In genomic region chr3:48716982-48717746, GRCh38 we compare ENCODE assay signal across 8 cellular contexts. TPM values are rescaled to one million over a fixed set of nuclear protein-coding genes. Genes with fewer than 3 reads are reported as not detected.
DNase-seq lines count a peak whose midpoint lies in the region; ATAC-seq, FAIRE-seq and TF ChIP-seq lines count a peak whose summit lies in the region.

Gene IP6K2, minus strand, starts transcription at chr3:48717221. Its CDS starts 21,930 bp downstream, at chr3:48695291.

- H2AFZ ChIP-seq in OCI-LY7 (ENCODE audit: low read length) (peak within 1 kb of the TSS; percentile 96), endothelial cell of umbilical vein (ENCODE audit: low read depth, low read length) (peak within 1 kb of the TSS; percentile 41)

- peak; percentile 95 for ATAC-seq in GM21526 (IDR thresholded peaks at IDR 0.05; ENCODE audit: low FRiP score, unreplicated experiment)

- POLR2A ChIA-PET in OCI-LY7 (lab: Charles Lee) = interaction anchor here (0.6 to 1.2 kb wide), 4 partner anchors 32 to 246 kb away, joined by 3 to 4 read pairs (median 4); partner anchors contain the start of gene CELSR3
- POLR2A ChIA-PET in endothelial cell of umbilical vein (lab: Charles Lee) = interaction anchor here (0.5 to 1.1 kb wide), 6 partner anchors 11 to 329 kb away, joined by 3 to 4 read pairs (median 3); no protein-coding TSS in a partner anchor

- FAIRE-seq in D721Med (lab: Jason Lieb, UNC) (no peak), endothelial cell of umbilical vein (lab: Jason Lieb, UNC) (peak; percentile 95)

- H3K4me3 ChIP-seq in OCI-LY7 (ENCODE audit: low read depth, low read length, poor library complexity, severe bottlenecking) = peak within 1 kb of the TSS; percentile 97
- peak within 1 kb of the TSS; percentile 81 to 99 (median 93) for H3K4me3 ChIP-seq in endothelial cell of umbilical vein (replicated peaks in 1 of 3; ENCODE audit: insufficient read depth in 1 of 3, low read depth in 1 of 3, low read length in 3 of 3)

- BruUV-seq in OCI-LY7 (replicated peaks; lab: Mats Ljungman, UMichigan) (no TSS peak), endothelial cell of umbilical vein (replicated peaks; lab: Mats Ljungman, UMichigan) (no TSS peak)

- dilution Hi-C loops in endothelial cell of umbilical vein (cut with MboI; ENCODE audit: extremely low pct_ligation_motif_present, low sequenced_read_pairs) = no loop called here

- TF ChIP-seq POLR2A in endothelial cell of umbilical vein (IDR thresholded peaks at IDR 0.05; ENCODE audit: low read depth, low read length) = peak; percentile 97

- CTCF ChIA-PET in OCI-LY7 (lab: Charles Lee; ENCODE audit: unreplicated experiment) = interaction anchor here (0.6 to 1.0 kb wide), 2 partner anchors 8 to 229 kb away, joined by 3 read pairs; no protein-coding TSS in a partner anchor
- CTCF ChIA-PET in endothelial cell of umbilical vein (lab: Charles Lee) = interaction anchor here (0.9 to 3.5 kb wide), 7 partner anchors 12 to 316 kb away, joined by 3 to 23 read pairs (median 4); partner anchors contain the start of genes CELSR3 and NCKIPSD

- H3K36me3 ChIP-seq in OCI-LY7 (ENCODE audit: insufficient read depth, low read length) (peaks cover 37% of the 10 kb centered on the region), endothelial cell of umbilical vein (ENCODE audit: control insufficient read depth in 2 of 2, extremely low read depth in 1 of 2, insufficient read depth in 2 of 2, low read length in 2 of 2) (no peaks in the 10 kb centered on the region)

- H4K20me1 ChIP-seq in OCI-LY7 (ENCODE audit: insufficient read depth, low read length) (peaks cover 7% of the 10 kb centered on the region; the same call in 1 of the 2 replicates), endothelial cell of umbilical vein (replicated peaks; ENCODE audit: control insufficient read depth, extremely low read depth, insufficient read depth, low read length) (no peaks in the 10 kb centered on the region)

- H3K4me2 ChIP-seq in OCI-LY7 (ENCODE audit: low read length) (peak within 1 kb of the TSS; percentile 98), endothelial cell of umbilical vein (ENCODE audit: insufficient read depth, low read length) (peak within 1 kb of the TSS; percentile 96)

- H3K27ac ChIP-seq in OCI-LY7 (ENCODE audit: low read depth, low read length, poor library complexity, severe bottlenecking) (peak within 1 kb of the TSS; percentile 60), endothelial cell of umbilical vein (ENCODE audit: insufficient read depth, low read depth, low read length) (peak within 1 kb of the TSS; percentile 88)

- intact Hi-C loops in OCI-LY7 (cut with micrococcal nuclease; ENCODE audit: unreplicated experiment) = no loop called here
- intact Hi-C loops in endothelial cell of umbilical vein (cut with micrococcal nuclease) = loop anchor here (1.0 to 5.0 kb wide), 3 partner anchors 22 to 200 kb away; partner anchors contain the start of genes ARIH2 and SLC26A6

- H3K9me3 ChIP-seq in OCI-LY7 (ENCODE audit: low read length) (no peaks in the 10 kb centered on the region), endothelial cell of umbilical vein (replicated peaks; ENCODE audit: control insufficient read depth, insufficient read depth, low read length) (no peaks in the 10 kb centered on the region)

- TF ChIP-seq CTCF in D721Med (IDR thresholded peaks at IDR 0.05; ENCODE audit: insufficient read depth, missing control alignments) = no peak
- TF ChIP-seq CTCF in OCI-LY7 (conservative IDR thresholded peaks at IDR 0.05; ENCODE audit: low read length) = no peak
- TF ChIP-seq CTCF in endothelial cell of umbilical vein (IDR thresholded peaks at IDR 0.05; ENCODE audit: extremely low read depth in 1 of 2, insufficient read depth in 1 of 2, low read depth in 1 of 2, low read length in 2 of 2) = no peak

- no peaks in the 10 kb centered on the region for H3K9me1 ChIP-seq in endothelial cell of umbilical vein (replicated peaks; ENCODE audit: control insufficient read depth, extremely low read depth, insufficient read depth, low read length)

- no peaks in the 10 kb centered on the region for H3K9me2 ChIP-seq in OCI-LY7 (ENCODE audit: insufficient read depth, low read length)

- DNase-seq in D721Med (ENCODE audit: insufficient read length, low spot score) (peak; percentile 86), HuH-7.5 (ENCODE audit: low spot score) (peak; percentile 94), OCI-LY7 (ENCODE audit: low spot score) (peak; percentile 100), activated T-cell treated with anti-CD3 and anti-CD28 coated beads for 1 hour (ENCODE audit: low read depth) (peak; percentile 99), endothelial cell of umbilical vein (ENCODE audit: low read depth, low spot score) (peak; percentile 99), middle frontal gyrus (ENCODE audit: extremely low spot score, low spot score) (peak; percentile 97)
- DNase-seq in stimulated activated CD8-positive, alpha-beta memory T cell treated with anti-CD3 and anti-CD28 coated beads, Interleukin-2, amount 100 ng/mL, for 48 hours (ENCODE audit: low read depth in 2 of 2) = peak; percentile 99 to 100

- peaks cover 5 to 8% of the 10 kb centered on the region in 2 experiments for H3K27me3 ChIP-seq in endothelial cell of umbilical vein (ENCODE audit: control insufficient read depth in 2 of 2, insufficient read depth in 2 of 2, low read length in 2 of 2)

- H3K4me1 ChIP-seq in OCI-LY7 (ENCODE audit: insufficient read depth, low read length, poor library complexity, severe bottlenecking) (peaks cover 26% of the 10 kb centered on the region), endothelial cell of umbilical vein (ENCODE audit: control insufficient read depth, extremely low read depth, insufficient read depth, low read length) (peaks cover 8% of the 10 kb centered on the region)

- peak within 1 kb of the TSS; percentile 99 for H3K9ac ChIP-seq in endothelial cell of umbilical vein (replicated peaks; ENCODE audit: extremely low read depth, insufficient read depth, low read length)

- H3K79me2 ChIP-seq in OCI-LY7 (ENCODE audit: insufficient read depth, low read depth, low read length) = peaks cover 47% of the 10 kb centered on the region
- peaks cover 47% of the 10 kb centered on the region for H3K79me2 ChIP-seq in endothelial cell of umbilical vein (ENCODE audit: control insufficient read depth, insufficient read depth, low read length)

TF ChIP-seq in endothelial cell of umbilical vein, 7 proteins besides CTCF, POLR2A, EP300 and RAD21:
- TF ChIP-seq FOS (IDR thresholded peaks at IDR 0.05; ENCODE audit: borderline replicate concordance, insufficient read depth, low read length) = no peak
- no peak for TF ChIP-seq MYC (IDR thresholded peaks at IDR 0.05; ENCODE audit: low read depth, low read length)
- TF ChIP-seq GATA2 (IDR thresholded peaks at IDR 0.05; ENCODE audit: insufficient read depth, insufficient read length, low read depth, low read length) = no peak
- TF ChIP-seq POLR2AphosphoS5 (IDR thresholded peaks at IDR 0.05; ENCODE audit: insufficient read depth, low read depth, low read length) = peak; percentile 95
- no peak for TF ChIP-seq JUN (IDR thresholded peaks at IDR 0.05; ENCODE audit: borderline replicate concordance, insufficient read depth, insufficient read length, low read depth)
- peak; percentile 42 for TF ChIP-seq MAX (IDR thresholded peaks at IDR 0.05; ENCODE audit: insufficient read depth, insufficient read length)

RNA-seq across cellular contexts. Expression of gene IP6K2, which starts in this region (rescaled TPM):
- 63.4 and 77.0 TPM in 2 replicates for total RNA-seq in OCI-LY7 (2014; rRNA removed; shearing (Covaris generic))
- total RNA-seq in OCI-LY7 (2022) (92.7 and 96.9 TPM in 2 replicates), endothelial cell of umbilical vein (72.4 and 81.8 TPM in 2 replicates)
- 138 and 143 TPM in 2 replicates for polyA plus RNA-seq in endothelial cell of umbilical vein
- polyA plus RNA-seq in endothelial cell of umbilical vein (2011; cell fraction: cytosol; rRNA removed) = 106 and 115 TPM in 2 replicates
- polyA plus RNA-seq in endothelial cell of umbilical vein (2011; cell fraction: nucleus; rRNA removed) = 373 and 391 TPM in 2 replicates
- 75.9 and 82.9 TPM in 2 replicates for polyA plus RNA-seq in endothelial cell of umbilical vein (2012)
- 97.1 and 99.2 TPM in 2 replicates for polyA minus RNA-seq in endothelial cell of umbilical vein
- 24.8 TPM for polyA minus RNA-seq in endothelial cell of umbilical vein (2011; cell fraction: cytosol; rRNA and poly(A)+ RNA removed)
- polyA minus RNA-seq in endothelial cell of umbilical vein (2011; cell fraction: nucleus; rRNA and poly(A)+ RNA removed) = 117 and 128 TPM in 2 replicates

Comparison
In these comparisons a context has a peak if more than half of its experiments do, and no peak if none do; other contexts are left out.
1. Peak in every context shown above with its lines: DNase-seq, ATAC-seq, H3K4me3 ChIP-seq and H3K27ac ChIP-seq.